In the genomic region with DNA sequence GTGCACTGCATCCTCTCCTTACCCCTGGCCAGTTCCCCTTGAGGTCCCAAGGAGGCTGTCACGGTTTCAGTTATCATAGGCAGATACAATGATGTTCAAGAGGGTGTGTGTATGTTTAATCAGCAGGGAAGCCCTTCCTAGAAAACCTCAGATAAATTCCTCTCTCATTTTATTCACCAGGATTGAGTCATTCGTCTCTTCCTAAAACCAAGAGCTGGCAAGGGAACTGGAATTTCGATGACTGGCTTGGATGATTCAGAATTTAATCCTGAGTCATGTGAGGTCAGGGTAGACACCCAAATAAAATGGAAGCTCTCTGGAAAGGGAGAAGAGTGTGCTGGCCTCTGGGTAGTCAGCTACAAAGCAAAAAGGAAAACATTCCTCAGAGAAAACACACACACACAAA, we compare ENCODE assay signal across 1 cellular context.
TF ChIP-seq lines count a peak whose summit lies in the region.

No MANE protein-coding gene starts in this region.

TF ChIP-seq in HCT116, 20 proteins besides CTCF, POLR2A, EP300 and RAD21 (continued from another document):
- TF ChIP-seq, protein P1, sequence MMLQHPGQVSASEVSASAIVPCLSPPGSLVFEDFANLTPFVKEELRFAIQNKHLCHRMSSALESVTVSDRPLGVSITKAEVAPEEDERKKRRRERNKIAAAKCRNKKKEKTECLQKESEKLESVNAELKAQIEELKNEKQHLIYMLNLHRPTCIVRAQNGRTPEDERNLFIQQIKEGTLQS (IDR thresholded peaks at IDR 0.05): peak; percentile 79
- TF ChIP-seq TCF7L2 (IDR thresholded peaks at IDR 0.05; ENCODE audit: borderline replicate concordance, extremely low read depth, insufficient read depth, insufficient read length): no peak
- peak; percentile 62; the same call in 1 of the 2 replicates for TF ChIP-seq POLR2AphosphoS5 (IDR thresholded peaks at IDR 0.05; ENCODE audit: low read depth, low read length)
- peak; percentile 88 for TF ChIP-seq CBX3 (IDR thresholded peaks at IDR 0.05; ENCODE audit: low read depth)
- peak; percentile 98 for TF ChIP-seq JUND (IDR thresholded peaks at IDR 0.05)
- TF ChIP-seq EZH2 (IDR thresholded peaks at IDR 0.05): no peak
- peak; percentile 84 for TF ChIP-seq YY1 (IDR thresholded peaks at IDR 0.05; ENCODE audit: extremely low read depth, insufficient replicate concordance, low read depth, low read length)
- no peak for TF ChIP-seq ZFX (IDR thresholded peaks at IDR 0.05)
- TF ChIP-seq CEBPB (IDR thresholded peaks at IDR 0.05; ENCODE audit: low read depth): peak; percentile 91
- peak; percentile 98 for TF ChIP-seq FOSL1 (IDR thresholded peaks at IDR 0.05; ENCODE audit: low read depth)
- TF ChIP-seq, protein P2, sequence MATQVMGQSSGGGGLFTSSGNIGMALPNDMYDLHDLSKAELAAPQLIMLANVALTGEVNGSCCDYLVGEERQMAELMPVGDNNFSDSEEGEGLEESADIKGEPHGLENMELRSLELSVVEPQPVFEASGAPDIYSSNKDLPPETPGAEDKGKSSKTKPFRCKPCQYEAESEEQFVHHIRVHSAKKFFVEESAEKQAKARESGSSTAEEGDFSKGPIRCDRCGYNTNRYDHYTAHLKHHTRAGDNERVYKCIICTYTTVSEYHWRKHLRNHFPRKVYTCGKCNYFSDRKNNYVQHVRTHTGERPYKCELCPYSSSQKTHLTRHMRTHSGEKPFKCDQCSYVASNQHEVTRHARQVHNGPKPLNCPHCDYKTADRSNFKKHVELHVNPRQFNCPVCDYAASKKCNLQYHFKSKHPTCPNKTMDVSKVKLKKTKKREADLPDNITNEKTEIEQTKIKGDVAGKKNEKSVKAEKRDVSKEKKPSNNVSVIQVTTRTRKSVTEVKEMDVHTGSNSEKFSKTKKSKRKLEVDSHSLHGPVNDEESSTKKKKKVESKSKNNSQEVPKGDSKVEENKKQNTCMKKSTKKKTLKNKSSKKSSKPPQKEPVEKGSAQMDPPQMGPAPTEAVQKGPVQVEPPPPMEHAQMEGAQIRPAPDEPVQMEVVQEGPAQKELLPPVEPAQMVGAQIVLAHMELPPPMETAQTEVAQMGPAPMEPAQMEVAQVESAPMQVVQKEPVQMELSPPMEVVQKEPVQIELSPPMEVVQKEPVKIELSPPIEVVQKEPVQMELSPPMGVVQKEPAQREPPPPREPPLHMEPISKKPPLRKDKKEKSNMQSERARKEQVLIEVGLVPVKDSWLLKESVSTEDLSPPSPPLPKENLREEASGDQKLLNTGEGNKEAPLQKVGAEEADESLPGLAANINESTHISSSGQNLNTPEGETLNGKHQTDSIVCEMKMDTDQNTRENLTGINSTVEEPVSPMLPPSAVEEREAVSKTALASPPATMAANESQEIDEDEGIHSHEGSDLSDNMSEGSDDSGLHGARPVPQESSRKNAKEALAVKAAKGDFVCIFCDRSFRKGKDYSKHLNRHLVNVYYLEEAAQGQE (IDR thresholded peaks at IDR 0.05; ENCODE audit: low read depth): no peak
- TF ChIP-seq, protein P3, sequence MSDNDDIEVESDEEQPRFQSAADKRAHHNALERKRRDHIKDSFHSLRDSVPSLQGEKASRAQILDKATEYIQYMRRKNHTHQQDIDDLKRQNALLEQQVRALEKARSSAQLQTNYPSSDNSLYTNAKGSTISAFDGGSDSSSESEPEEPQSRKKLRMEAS (IDR thresholded peaks at IDR 0.05): peak; percentile 55
- peak; percentile 92 for TF ChIP-seq SIN3A (IDR thresholded peaks at IDR 0.05; ENCODE audit: low read depth)
- no peak for TF ChIP-seq ZNF274 (IDR thresholded peaks at IDR 0.05; ENCODE audit: low read depth, low read length)
- 0 out of 2 replicates have a peak, but pooled peaks have one; percentile 14 for TF ChIP-seq ELF1 (IDR thresholded peaks at IDR 0.05; ENCODE audit: borderline replicate concordance, low read depth)
- TF ChIP-seq, protein P4, sequence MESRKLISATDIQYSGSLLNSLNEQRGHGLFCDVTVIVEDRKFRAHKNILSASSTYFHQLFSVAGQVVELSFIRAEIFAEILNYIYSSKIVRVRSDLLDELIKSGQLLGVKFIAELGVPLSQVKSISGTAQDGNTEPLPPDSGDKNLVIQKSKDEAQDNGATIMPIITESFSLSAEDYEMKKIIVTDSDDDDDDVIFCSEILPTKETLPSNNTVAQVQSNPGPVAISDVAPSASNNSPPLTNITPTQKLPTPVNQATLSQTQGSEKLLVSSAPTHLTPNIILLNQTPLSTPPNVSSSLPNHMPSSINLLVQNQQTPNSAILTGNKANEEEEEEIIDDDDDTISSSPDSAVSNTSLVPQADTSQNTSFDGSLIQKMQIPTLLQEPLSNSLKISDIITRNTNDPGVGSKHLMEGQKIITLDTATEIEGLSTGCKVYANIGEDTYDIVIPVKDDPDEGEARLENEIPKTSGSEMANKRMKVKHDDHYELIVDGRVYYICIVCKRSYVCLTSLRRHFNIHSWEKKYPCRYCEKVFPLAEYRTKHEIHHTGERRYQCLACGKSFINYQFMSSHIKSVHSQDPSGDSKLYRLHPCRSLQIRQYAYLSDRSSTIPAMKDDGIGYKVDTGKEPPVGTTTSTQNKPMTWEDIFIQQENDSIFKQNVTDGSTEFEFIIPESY (IDR thresholded peaks at IDR 0.05; ENCODE audit: extremely low read depth, insufficient replicate concordance, low read length): peak; percentile 50
- peak; percentile 91 for TF ChIP-seq SP1 (IDR thresholded peaks at IDR 0.05; ENCODE audit: low read depth)
- peak; percentile 81 for TF ChIP-seq SRF (IDR thresholded peaks at IDR 0.05; ENCODE audit: low read depth)
